ENCODE assay signal across 16 cellular contexts in the genomic region with DNA sequence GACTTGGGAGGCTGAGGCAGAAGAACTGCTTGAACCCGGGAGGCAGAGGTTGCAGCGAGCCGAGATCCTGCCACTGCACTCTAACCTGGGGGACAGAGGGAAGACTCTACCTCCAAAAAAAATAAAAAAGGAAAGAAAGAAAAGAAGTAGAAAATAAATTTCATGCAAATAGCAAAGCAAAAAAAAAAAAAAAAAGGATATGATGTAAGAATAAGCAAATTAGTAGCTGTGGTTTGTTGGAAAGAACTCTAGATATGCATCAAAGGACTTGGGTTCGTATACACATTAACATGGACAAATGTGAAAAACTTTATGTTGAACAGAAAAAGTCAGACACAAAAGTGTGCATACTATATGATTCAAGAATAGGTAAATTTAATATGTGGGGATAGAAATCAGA. TPM values are rescaled to one million over a fixed set of nuclear protein-coding genes. Genes with fewer than 3 reads are reported as not detected.
DNase-seq lines count a peak whose midpoint lies in the region; ATAC-seq and TF ChIP-seq lines count a peak whose summit lies in the region.
"Had no signal": no experiment of that assay in that cellular context is flagged by ENCODE, and none has a peak within 500 bp of the region (broad histone marks: within the 10 kb centered on the region; RNA-seq: fewer than 3 reads in every experiment).

No MANE protein-coding gene starts in this region.

- H3K36me3 Mint-ChIP-seq in activated T-cell treated with anti-CD3 and anti-CD28 coated beads, Interleukin-2, amount 50 U/mL, for 72 hours (ENCODE audit: insufficient read depth in 2 of 2) = peaks cover 4 to 14% of the 10 kb centered on the region in 2 donors
- H3K36me3 Mint-ChIP-seq in stimulated activated naive B cell treated with anti-CD40 and anti-IgM and Interleukin-4, amounts not matched to agents 10 μg/mL and 1 μg/mL and 100 μg/mL, for 72 hours = peaks cover 4 to 36% of the 10 kb centered on the region in 2 donors
- H3K36me3 Mint-ChIP-seq in MCF 10A (ENCODE audit: insufficient read depth, unreplicated experiment) = peaks cover 26% of the 10 kb centered on the region

- no peak for ATAC-seq in activated T-cell treated with anti-CD3 and anti-CD28 coated beads, Interleukin-2, amount 50 U/mL, for 72 hours (replicated peaks in 1 of 2)
- peak in 1 of 2 donors; percentile 40 for ATAC-seq in stimulated activated naive B cell treated with anti-CD40 and anti-IgM and Interleukin-4, amounts not matched to agents 10 μg/mL and 1 μg/mL and 100 μg/mL, for 72 hours (replicated peaks)
- no peak for ATAC-seq in GM21390 (IDR thresholded peaks at IDR 0.05; ENCODE audit: unreplicated experiment)
- ATAC-seq: effector memory CD8-positive, alpha-beta T cell had no signal

- no peaks in the 10 kb centered on the region; the same call in 1 of the 2 replicates for H4K20me1 ChIP-seq in OCI-LY7 (ENCODE audit: insufficient read depth, low read length)

- H2AFZ ChIP-seq in OCI-LY7 (ENCODE audit: low read length) = no peak overlapping the region

- peaks cover 88% of the 10 kb centered on the region for H3K4me1 ChIP-seq in OCI-LY7 (ENCODE audit: insufficient read depth, low read length, poor library complexity, severe bottlenecking)
- peaks cover 32% of the 10 kb centered on the region for H3K4me1 ChIP-seq in adipocyte (ENCODE audit: control insufficient read depth, insufficient read depth, low read length)

- BruUV-seq in OCI-LY7 (replicated peaks; lab: Mats Ljungman, UMichigan) (no TSS peak), MCF 10A (replicated peaks; lab: Mats Ljungman, UMichigan) (no TSS peak)

- H3K27me3 Mint-ChIP-seq in activated T-cell treated with anti-CD3 and anti-CD28 coated beads, Interleukin-2, amount 50 U/mL, for 72 hours (ENCODE audit: low read depth) = no peaks in the 10 kb centered on the region
- no peaks in the 10 kb centered on the region for H3K27me3 Mint-ChIP-seq in stimulated activated naive B cell treated with anti-CD40 and anti-IgM and Interleukin-4, amounts not matched to agents 10 μg/mL and 1 μg/mL and 100 μg/mL, for 72 hours
- no peaks in the 10 kb centered on the region for H3K27me3 Mint-ChIP-seq in MCF 10A (ENCODE audit: insufficient read depth, unreplicated experiment)
- H3K27me3 Mint-ChIP-seq: effector memory CD8-positive, alpha-beta T cell; type B pancreatic cell had no signal

- H3K79me2 ChIP-seq in OCI-LY7 (ENCODE audit: insufficient read depth, low read depth, low read length) = peaks cover 99% of the 10 kb centered on the region

- no peak for DNase-seq in activated T-cell treated with anti-CD3 and anti-CD28 coated beads, Interleukin-2, amount 50 U/mL, for 72 hours
- DNase-seq in activated T-cell treated with anti-CD3 and anti-CD28 coated beads, Interleukin-2, amount 50 U/mL, for 1 hour = no peak
- DNase-seq in OCI-LY7 (ENCODE audit: low spot score) (no peak), adipocyte (ENCODE audit: low read depth) (peak; percentile 7), MCF 10A (ENCODE audit: unreplicated experiment) (no peak)
- no peak for DNase-seq in stimulated activated naive B cell treated with anti-CD40 and anti-IgM and Interleukin-4, amounts not matched to agents 10 μg/mL and 1 μg/mL and 100 μg/mL, for 72 hours
- no peak for DNase-seq in activated effector memory CD4-positive, alpha-beta T cell treated with Interleukin-2 at 50 U/mL for 16 hours
- DNase-seq: effector memory CD8-positive, alpha-beta T cell; hippocampal formation; KBM-7; NCI-H1417 treated with DMSO at 0.1 percent for 48 hours; NCI-H226; NK-92 treated with Interleukin-12 subunit alpha and Interleukin-12 subunit beta, amount 100 ng/mL, for 24 hours; SHP77 had no signal

- H3K27me3 ChIP-seq in adipocyte (replicated peaks; ENCODE audit: control insufficient read depth, insufficient read depth, low read length) = no peaks in the 10 kb centered on the region

- H3K4me3 ChIP-seq in OCI-LY7 (ENCODE audit: low read depth, low read length, poor library complexity, severe bottlenecking) (no peak overlapping the region), adipocyte (ENCODE audit: low read length) (no peak overlapping the region)

- H3K27ac ChIP-seq in OCI-LY7 (ENCODE audit: low read depth, low read length, poor library complexity, severe bottlenecking) = no peak overlapping the region

- POLR2A ChIA-PET in OCI-LY7 (lab: Charles Lee) = interaction anchor here (0.6 to 0.7 kb wide), 3 partner anchors 22 to 768 kb away, joined by 3 to 8 read pairs (median 3); no protein-coding TSS in a partner anchor
- POLR2A ChIA-PET in MCF 10A (lab: Yijun Ruan, JAX) = no interaction called here

- H3K36me3 ChIP-seq in OCI-LY7 (ENCODE audit: insufficient read depth, low read length) = peaks cover 40% of the 10 kb centered on the region
- peaks cover 7% of the 10 kb centered on the region for H3K36me3 ChIP-seq in adipocyte (ENCODE audit: control insufficient read depth, insufficient read depth, low read length, severe bottlenecking)

- H3K4me1 Mint-ChIP-seq in activated T-cell treated with anti-CD3 and anti-CD28 coated beads, Interleukin-2, amount 50 U/mL, for 72 hours (ENCODE audit: low read depth) = peaks cover 84% of the 10 kb centered on the region
- H3K4me1 Mint-ChIP-seq in stimulated activated naive B cell treated with anti-CD40 and anti-IgM and Interleukin-4, amounts not matched to agents 10 μg/mL and 1 μg/mL and 100 μg/mL, for 72 hours = peaks cover 46 to 92% of the 10 kb centered on the region in 2 donors
- H3K4me1 Mint-ChIP-seq in MCF 10A (ENCODE audit: insufficient read depth, unreplicated experiment) = peaks cover 26% of the 10 kb centered on the region

- no peaks in the 10 kb centered on the region for H3K9me3 Mint-ChIP-seq in activated T-cell treated with anti-CD3 and anti-CD28 coated beads, Interleukin-2, amount 50 U/mL, for 72 hours
- H3K9me3 Mint-ChIP-seq in stimulated activated naive B cell treated with anti-CD40 and anti-IgM and Interleukin-4, amounts not matched to agents 10 μg/mL and 1 μg/mL and 100 μg/mL, for 72 hours = peaks cover 2 to 4% of the 10 kb centered on the region in 2 donors
- H3K9me3 Mint-ChIP-seq in MCF 10A (ENCODE audit: unreplicated experiment) = no peaks in the 10 kb centered on the region
- H3K9me3 Mint-ChIP-seq: effector memory CD8-positive, alpha-beta T cell; type B pancreatic cell had no signal

- CTCF ChIA-PET in OCI-LY7 (lab: Charles Lee; ENCODE audit: unreplicated experiment) (no interaction called here), MCF 10A (lab: Yijun Ruan, JAX) (interaction anchor here (0.6 kb wide), 1 partner anchor 15 kb away, joined by 3 read pairs; no protein-coding TSS in a partner anchor)

- H3K9ac ChIP-seq in adipocyte (ENCODE audit: low read length) = no peak overlapping the region

- TF ChIP-seq CTCF in OCI-LY7 (conservative IDR thresholded peaks at IDR 0.05; ENCODE audit: low read length) (no peak), MCF 10A (IDR thresholded peaks at IDR 0.05; ENCODE audit: unreplicated experiment) (no peak)

- peak overlapping the region; percentile 30; the same call in 1 of the 2 replicates for H3K4me2 ChIP-seq in OCI-LY7 (ENCODE audit: low read length)

- H3K4me3 Mint-ChIP-seq in activated T-cell treated with anti-CD3 and anti-CD28 coated beads, Interleukin-2, amount 50 U/mL, for 72 hours = peak overlapping the region; percentile 48 to 79
- peak overlapping the region; percentile 53 to 65 for H3K4me3 Mint-ChIP-seq in stimulated activated naive B cell treated with anti-CD40 and anti-IgM and Interleukin-4, amounts not matched to agents 10 μg/mL and 1 μg/mL and 100 μg/mL, for 72 hours
- no peak overlapping the region for H3K4me3 Mint-ChIP-seq in MCF 10A (ENCODE audit: unreplicated experiment)
- H3K4me3 Mint-ChIP-seq: type B pancreatic cell had no signal

- no peaks in the 10 kb centered on the region for H3K9me3 ChIP-seq in OCI-LY7 (ENCODE audit: low read length)
- no peaks in the 10 kb centered on the region for H3K9me3 ChIP-seq in adipocyte (ENCODE audit: control insufficient read depth, low read length)

- H3K27ac Mint-ChIP-seq in activated T-cell treated with anti-CD3 and anti-CD28 coated beads, Interleukin-2, amount 50 U/mL, for 72 hours = peak overlapping the region; percentile 97
- peak overlapping the region; percentile 78 for H3K27ac Mint-ChIP-seq in stimulated activated naive B cell treated with anti-CD40 and anti-IgM and Interleukin-4, amounts not matched to agents 10 μg/mL and 1 μg/mL and 100 μg/mL, for 72 hours
- H3K27ac Mint-ChIP-seq in MCF 10A (ENCODE audit: low read depth, unreplicated experiment) = no peak overlapping the region
- H3K27ac Mint-ChIP-seq: type B pancreatic cell had no signal

- no peaks in the 10 kb centered on the region for H3K9me2 ChIP-seq in OCI-LY7 (ENCODE audit: insufficient read depth, low read length)

- intact Hi-C loops in OCI-LY7 (cut with micrococcal nuclease; ENCODE audit: unreplicated experiment) (no loop called here), MCF 10A (cut with micrococcal nuclease) (no loop called here)

RNA-seq across cellular contexts. Expression of gene WASF2, which starts 11.9 kb away (rescaled TPM):
- total RNA-seq in activated T-cell treated with anti-CD3 and anti-CD28 coated beads, Interleukin-2, amount 50 U/mL, for 72 hours = 100 to 1,000 TPM; 146 to 197 TPM
- 25.1 and 26.9 TPM in 2 replicates for total RNA-seq in OCI-LY7 (2014; rRNA removed; shearing (Covaris generic))
- total RNA-seq in OCI-LY7 (2022) (106 and 110 TPM in 2 replicates), MCF 10A (2022) (131 and 154 TPM in 2 replicates)
